16 cellular contexts compared by ENCODE assay signal in genomic region chr1:204621391-204621790, GRCh38.
"Had no signal": no experiment of that assay in that cellular context is flagged by ENCODE, and none has a peak within 500 bp of the region (broad histone marks: within the 10 kb centered on the region; RNA-seq: fewer than 3 reads in every experiment).

No MANE protein-coding gene starts in this region.

- H3K4me1 ChIP-seq: body of pancreas, gastrocnemius medialis, lower lobe of right lung had no signal

- ATAC-seq: activated CD4-positive, alpha-beta T cell treated with anti-CD3 and anti-CD28 coated beads for 36 hours; body of pancreas; gastrocnemius medialis; heart left ventricle; lower lobe of right lung; stimulated activated memory B cell treated with anti-CD40 and anti-IgM and Interleukin-4, amounts not matched to agents 10 μg/mL and 1 μg/mL and 100 μg/mL, for 72 hours had no signal

- H3K9me3 ChIP-seq: body of pancreas, gastrocnemius medialis, heart left ventricle, lower lobe of right lung, ovary had no signal

- DNase-seq: activated CD4-positive, alpha-beta memory T cell treated with anti-CD3 and anti-CD28 coated beads, Interleukin-2, amount 10 ng/mL, durations not matched to agents 7 days and 5 days; activated CD4-positive, alpha-beta T cell treated with anti-CD3 and anti-CD28 coated beads for 36 hours; activated effector memory CD4-positive, alpha-beta T cell treated with Interleukin-2 at 50 U/mL for 16 hours; activated naive CD4-positive, alpha-beta T cell treated with anti-CD3 and anti-CD28 coated beads, Interleukin-2, amount 50 U/mL, for 16 hours; activated T-cell treated with anti-CD3 and anti-CD28 coated beads, Interleukin-2, amount 50 U/mL, for 24 hours; gastrocnemius medialis; heart left ventricle; immature natural killer cell; left colon; lower lobe of right lung; midbrain; ovary; T-helper 2 cell had no signal

- H3K27ac ChIP-seq: body of pancreas, coronary artery, gastrocnemius medialis, heart left ventricle, lower lobe of right lung, ovary had no signal

- H3K4me3 ChIP-seq: body of pancreas, coronary artery, gastrocnemius medialis, heart left ventricle, lower lobe of right lung, ovary had no signal
